8 cellular contexts compared by ENCODE assay signal in genomic region chr19:14118165-14119051, GRCh38. TPM values are rescaled to one million over a fixed set of nuclear protein-coding genes. Genes with fewer than 3 reads are reported as not detected.
DNase-seq lines count a peak whose midpoint lies in the region; ATAC-seq and TF ChIP-seq lines count a peak whose summit lies in the region.

No MANE protein-coding gene starts in this region.

- peak; percentile 61 for DNase-seq in A673 (ENCODE audit: low spot score)
- peak; percentile 36 for DNase-seq in HT-29 (ENCODE audit: low spot score)
- no peak for DNase-seq in SK-N-MC (ENCODE audit: low read depth, low spot score)
- peak; percentile 64 for DNase-seq in astrocyte of the spinal cord (ENCODE audit: low read depth, low spot score)
- peak in 49 of 51 donors; percentile 44 to 94 (median 81) for DNase-seq in hypothalamus (lab: John Stamatoyannopoulos, UW)
- DNase-seq in putamen (ENCODE audit: low spot score) = peak; percentile 74
- no peak for DNase-seq in HEK293T (ENCODE audit: extremely low spot score)

- no peak for TF ChIP-seq CTCF in A673 (conservative IDR thresholded peaks at IDR 0.05; ENCODE audit: low read depth, low read length)
- TF ChIP-seq CTCF in astrocyte of the spinal cord (IDR thresholded peaks at IDR 0.05; ENCODE audit: low read depth, low read length) = no peak

- no peaks in the 10 kb centered on the region for H3K27me3 ChIP-seq in A673 (replicated peaks; ENCODE audit: insufficient read depth, low read depth, low read length, poor library complexity)

- intact Hi-C loops in A673 (cut with micrococcal nuclease; ENCODE audit: unreplicated experiment) = no loop called here

- ATAC-seq in GM18520 (IDR thresholded peaks at IDR 0.05; ENCODE audit: unreplicated experiment) = peak; percentile 24

- peaks cover 12% of the 10 kb centered on the region for H3K4me1 ChIP-seq in A673 (ENCODE audit: insufficient read depth, low read length, poor library complexity, severe bottlenecking)

- CTCF ChIA-PET in A673 (lab: Charles Lee) (no interaction called here), HEK293T (lab: Yijun Ruan, JAX) (no interaction called here)

- no peaks in the 10 kb centered on the region for H3K9me3 ChIP-seq in A673 (ENCODE audit: low read depth, low read length, poor library complexity, severe bottlenecking)
- H3K9me3 ChIP-seq in SK-N-MC (ENCODE audit: low read depth, low read length) = no peaks in the 10 kb centered on the region

- in situ Hi-C loops in astrocyte of the spinal cord (cut with HindIII; ENCODE audit: low sequenced_read_pairs) = no loop called here

- H3K4me3 ChIP-seq in A673 (ENCODE audit: low read depth, low read length, poor library complexity, severe bottlenecking) (peak overlapping the region; percentile 60), SK-N-MC (peak overlapping the region; percentile 80), astrocyte of the spinal cord (ENCODE audit: low read depth, low read length) (peak overlapping the region; percentile 40)

- no peaks in the 10 kb centered on the region for H3K36me3 ChIP-seq in A673 (ENCODE audit: insufficient read depth, low read length, poor library complexity, severe bottlenecking)
- no peaks in the 10 kb centered on the region for H3K36me3 ChIP-seq in SK-N-MC (ENCODE audit: insufficient read depth, low read length)

- H3K27ac ChIP-seq in A673 (ENCODE audit: low read depth, low read length, poor library complexity, severe bottlenecking) (peak overlapping the region; percentile 73), SK-N-MC (no peak overlapping the region)

- POLR2A ChIA-PET in A673 (lab: Charles Lee; ENCODE audit: low non-redundant PET) = interaction anchor here (0.5 to 0.7 kb wide), 2 partner anchors 14 to 1960 kb away, joined by 5 to 8 read pairs; no protein-coding TSS in a partner anchor
- POLR2A ChIA-PET in HEK293T (lab: Yijun Ruan, JAX) = interaction anchor here (0.6 to 1.7 kb wide), 3 partner anchors 10 to 22 kb away, joined by 3 to 5 read pairs (median 4); no protein-coding TSS in a partner anchor

- peak overlapping the region; percentile 59 for H3K9ac ChIP-seq in SK-N-MC (ENCODE audit: insufficient read length)

- no TSS peak for BruUV-seq in A673 (replicated peaks; lab: Mats Ljungman, UMichigan)

TF ChIP-seq in HEK293T, 16 proteins besides CTCF, POLR2A, EP300 and RAD21:
- TF ChIP-seq SUZ12 (IDR thresholded peaks at IDR 0.05) (no peak), PKNOX1 (IDR thresholded peaks at IDR 0.05) (no peak), ARNT (IDR thresholded peaks at IDR 0.05) (no peak), BHLHE40 (IDR thresholded peaks at IDR 0.05; ENCODE audit: borderline replicate concordance) (no peak), FOXA1 (IDR thresholded peaks at IDR 0.05) (no peak), ELF4 (IDR thresholded peaks at IDR 0.05) (no peak), FOXK2 (IDR thresholded peaks at IDR 0.05) (no peak), HDGF (IDR thresholded peaks at IDR 0.05; ENCODE audit: borderline replicate concordance) (no peak), NFRKB (IDR thresholded peaks at IDR 0.05) (no peak), LEF1 (IDR thresholded peaks at IDR 0.05; ENCODE audit: borderline replicate concordance) (no peak), CTBP1 (IDR thresholded peaks at IDR 0.05; ENCODE audit: borderline replicate concordance) (no peak), SP1 (IDR thresholded peaks at IDR 0.05) (no peak), ZNF384 (IDR thresholded peaks at IDR 0.05) (no peak), TARDBP (IDR thresholded peaks at IDR 0.05) (no peak), L3MBTL2 (conservative IDR thresholded peaks at IDR 0.05) (no peak), FOXM1 (IDR thresholded peaks at IDR 0.05; ENCODE audit: borderline replicate concordance) (no peak)

RNA-seq across cellular contexts. Expression of gene PRKACA, which starts 0.8 kb away (rescaled TPM):
- 56.7 and 77.9 TPM in 2 replicates for total RNA-seq in A673 (2021)
- 19.4 and 25.0 TPM in 2 replicates for total RNA-seq in HT-29 (2014; rRNA removed; shearing (Covaris generic))

RNA-seq across cellular contexts. Expression of gene ASF1B, which starts 18.0 kb away (rescaled TPM):
- total RNA-seq in A673 (2021) = 50.0 and 54.6 TPM in 2 replicates
- 95.9 and 102 TPM in 2 replicates for total RNA-seq in HT-29 (2014; rRNA removed; shearing (Covaris generic))

RNA-seq across cellular contexts. Expression of gene SAMD1, which starts 27.9 kb away (rescaled TPM):
- total RNA-seq in A673 (2021) = 52.9 and 56.0 TPM in 2 replicates
- 71.7 and 89.0 TPM in 2 replicates for total RNA-seq in HT-29 (2014; rRNA removed; shearing (Covaris generic))

RNA-seq across cellular contexts. Expression of gene C19orf67, which starts 32.8 kb away (rescaled TPM):
- total RNA-seq in A673 (2021) = not detected in 2 replicates
- not detected in 2 replicates for total RNA-seq in HT-29 (2014; rRNA removed; shearing (Covaris generic))

RNA-seq across cellular contexts. Expression of gene MISP3, which starts 45.8 kb away (rescaled TPM):
- 0.26 and 0.61 TPM in 2 replicates for total RNA-seq in A673 (2021)
- 0.37 and 0.74 TPM in 2 replicates for total RNA-seq in HT-29 (2014; rRNA removed; shearing (Covaris generic))

Comparison
In these comparisons a context has a peak if more than half of its experiments do, and no peak if none do; other contexts are left out.
1. DNase-seq: peak in A673 (single experiment), HT-29 (single experiment), astrocyte of the spinal cord (single experiment), hypothalamus (49 of 51) and putamen (single experiment); none in SK-N-MC (single experiment) and HEK293T (single experiment).
2. Peak in every context shown above with its lines, with median percentiles within 50 percentile points of each other: H3K4me3 ChIP-seq.